In genomic region chr22:30357650-30358215, GRCh38 we compare ENCODE assay signal across 11 cellular contexts. TPM values are rescaled to one million over a fixed set of nuclear protein-coding genes. Genes with fewer than 3 reads are reported as not detected.
DNase-seq lines count a peak whose midpoint lies in the region; ATAC-seq, FAIRE-seq and TF ChIP-seq lines count a peak whose summit lies in the region.
"Had no signal": no experiment of that assay in that cellular context is flagged by ENCODE, and none has a peak within 500 bp of the region (broad histone marks: within the 10 kb centered on the region; RNA-seq: fewer than 3 reads in every experiment).

No MANE protein-coding gene starts in this region.

- H3K9me3 Mint-ChIP-seq in CD14-positive monocyte (no peaks in the 10 kb centered on the region), chondrocyte (ENCODE audit: low read depth) (no peaks in the 10 kb centered on the region)
- H3K9me3 Mint-ChIP-seq in natural killer cell treated with Interleukin-12 subunit alpha and Interleukin-12 subunit beta and Interleukin-15 and Interleukin-18, amount 100 ng/mL, for 72 hours, result no peaks in the 10 kb centered on the region

- peaks cover 14 to 18% of the 10 kb centered on the region in 2 donors for H3K36me3 Mint-ChIP-seq in CD14-positive monocyte
- peaks cover 2% of the 10 kb centered on the region for H3K36me3 Mint-ChIP-seq in chondrocyte (ENCODE audit: low read depth)
- peaks cover 9% of the 10 kb centered on the region for H3K36me3 Mint-ChIP-seq in natural killer cell treated with Interleukin-12 subunit alpha and Interleukin-12 subunit beta and Interleukin-15 and Interleukin-18, amount 100 ng/mL, for 72 hours

- no peaks in the 10 kb centered on the region for H3K27me3 ChIP-seq in Karpas-422 (ENCODE audit: low read length)

- H3K4me1 Mint-ChIP-seq in CD14-positive monocyte (peaks cover 31% of the 10 kb centered on the region), chondrocyte (ENCODE audit: low read depth) (peaks cover 37% of the 10 kb centered on the region)
- H3K4me1 Mint-ChIP-seq in natural killer cell treated with Interleukin-12 subunit alpha and Interleukin-12 subunit beta and Interleukin-15 and Interleukin-18, amount 100 ng/mL, for 72 hours (ENCODE audit: low read depth in 2 of 2), result peaks cover 37 to 49% of the 10 kb centered on the region in 2 donors

- peaks cover 25% of the 10 kb centered on the region for H4K20me1 ChIP-seq in Karpas-422 (ENCODE audit: insufficient read depth, low read depth, low read length)

- H3K9me3 ChIP-seq in Karpas-422 (ENCODE audit: low read length) (no peaks in the 10 kb centered on the region), kidney (ENCODE audit: control insufficient read depth in 1 of 2, low read length in 2 of 2) (no peaks in the 10 kb centered on the region)

- peak overlapping the region; percentile 82 for H3K4me2 ChIP-seq in Karpas-422 (ENCODE audit: low read depth, low read length, poor library complexity, severe bottlenecking)

- H3K27me3 Mint-ChIP-seq in CD14-positive monocyte (ENCODE audit: low read depth in 3 of 3) (peaks cover 1 to 20% (median 14%) of the 10 kb centered on the region in 3 donors), chondrocyte (ENCODE audit: low read depth) (no peaks in the 10 kb centered on the region)
- peaks cover 0 to 2% of the 10 kb centered on the region in 2 donors for H3K27me3 Mint-ChIP-seq in natural killer cell treated with Interleukin-12 subunit alpha and Interleukin-12 subunit beta and Interleukin-15 and Interleukin-18, amount 100 ng/mL, for 72 hours

- H3K27ac ChIP-seq in Karpas-422 (ENCODE audit: low read length) (no peak overlapping the region), kidney (ENCODE audit: low read depth in 2 of 2, low read length in 2 of 2) (no peak overlapping the region)

- TF ChIP-seq CTCF in CD14-positive monocyte (IDR thresholded peaks at IDR 0.05), result no peak
- TF ChIP-seq CTCF in chondrocyte (IDR thresholded peaks at IDR 0.05), result no peak
- TF ChIP-seq CTCF in kidney (IDR thresholded peaks at IDR 0.05; ENCODE audit: borderline replicate concordance, extremely low read depth, insufficient read depth), result no peak

- DNase-seq in CD14-positive monocyte (ENCODE audit: low spot score) (no peak), Karpas-422 (no peak), chondrocyte (ENCODE audit: low spot score) (no peak), mucosa of gallbladder (ENCODE audit: low spot score) (no peak), kidney (no peak), HUDEP-2 (lab: John Stamatoyannopoulos, UW; ENCODE audit: unreplicated experiment in 76 of 76) (no peak)
- DNase-seq in natural killer cell treated with Interleukin-12 subunit alpha and Interleukin-12 subunit beta and Interleukin-15 and Interleukin-18, amount 100 ng/mL, for 72 hours (ENCODE audit: low spot score), result no peak
- no peak for DNase-seq in central memory CD4-positive, alpha-beta T cell
- DNase-seq: activated gamma-delta T cell; stimulated activated CD4-positive, alpha-beta T cell treated with anti-CD3 and anti-CD28 coated beads, Interleukin-2, amount 100 ng/mL, for 24 hours had no signal

- no peak overlapping the region for H3K9ac ChIP-seq in Karpas-422 (ENCODE audit: low read length)
- no peak overlapping the region for H3K9ac ChIP-seq in kidney (ENCODE audit: low read length in 2 of 2)

- H3K4me1 ChIP-seq in Karpas-422 (ENCODE audit: low read length) (peaks cover 27% of the 10 kb centered on the region), kidney (ENCODE audit: control insufficient read depth in 1 of 2, insufficient read depth in 1 of 2, low read depth in 1 of 2, low read length in 2 of 2) (peaks cover 11 to 19% of the 10 kb centered on the region in 2 donors)

- no peak for FAIRE-seq in kidney (lab: Jason Lieb, UNC)
- FAIRE-seq: islet of Langerhans had no signal

- H3K9me2 ChIP-seq in Karpas-422 (replicated peaks; ENCODE audit: insufficient read depth, low read length), result no peaks in the 10 kb centered on the region

- H3K36me3 ChIP-seq in Karpas-422 (ENCODE audit: insufficient read depth, low read length) (0 out of 2 replicates have a peak, but pooled peaks cover 6% of the 10 kb centered on the region), kidney (ENCODE audit: control insufficient read depth in 1 of 2, insufficient read depth in 2 of 2, low read length in 2 of 2) (peaks cover under 1 to 4% of the 10 kb centered on the region in 2 donors)

- peaks cover 37% of the 10 kb centered on the region for H3K79me2 ChIP-seq in Karpas-422 (ENCODE audit: low read length)

- H3K27ac Mint-ChIP-seq in CD14-positive monocyte (peak overlapping the region in 6 of 7 donors; percentile 7 to 93 (median 82)), chondrocyte (ENCODE audit: unreplicated experiment) (no peak overlapping the region)
- H3K27ac Mint-ChIP-seq in natural killer cell treated with Interleukin-12 subunit alpha and Interleukin-12 subunit beta and Interleukin-15 and Interleukin-18, amount 100 ng/mL, for 72 hours, result peak overlapping the region; percentile 89 to 95

- H3K4me3 ChIP-seq in Karpas-422 (ENCODE audit: low read length) (no peak overlapping the region), kidney (ENCODE audit: low read length in 2 of 2) (peak overlapping the region in 1 of 2 donors; percentile 97)

- H3K4me3 Mint-ChIP-seq in CD14-positive monocyte (peak overlapping the region; percentile 93 to 94), chondrocyte (ENCODE audit: unreplicated experiment) (peak overlapping the region; percentile 91)
- H3K4me3 Mint-ChIP-seq in natural killer cell treated with Interleukin-12 subunit alpha and Interleukin-12 subunit beta and Interleukin-15 and Interleukin-18, amount 100 ng/mL, for 72 hours, result peak overlapping the region; percentile 89

- intact Hi-C loops in CD14-positive monocyte (cut with micrococcal nuclease), result loop anchor here in 1 of 2 donors (2.0 to 10.0 kb wide), 2 partner anchors 29 to 53 kb away; partner anchors contain the start of gene RNF215
- intact Hi-C loops in kidney (cut with DNase I), result no loop called here

- ATAC-seq in natural killer cell treated with Interleukin-12 subunit alpha and Interleukin-12 subunit beta and Interleukin-15 and Interleukin-18, amount 100 ng/mL, for 72 hours, result no peak

- H2AFZ ChIP-seq in Karpas-422 (ENCODE audit: low read length), result no peak overlapping the region

RNA-seq across cellular contexts. Expression of gene CCDC157, which starts 0.9 kb away (rescaled TPM):
- polyA plus RNA-seq in CD14-positive monocyte (under 1 TPM; 0.50 to 0.54 TPM), kidney (ENCODE audit: insufficient read depth, low read depth, low replicate concordance) (6.0 TPM)
- total RNA-seq in Karpas-422 (2014; rRNA removed; shearing (Covaris generic); ENCODE audit: low replicate concordance), result 0.69 and 0.82 TPM in 2 replicates
- total RNA-seq in chondrocyte (2.1 to 3.1 TPM (median 2.3 TPM) in 3 replicates), mucosa of gallbladder (6.5 TPM), kidney (5.1 TPM)
- 1 to 10 TPM; 3.3 to 6.8 TPM for total RNA-seq in natural killer cell treated with Interleukin-12 subunit alpha and Interleukin-12 subunit beta and Interleukin-15 and Interleukin-18, amount 100 ng/mL, for 72 hours

RNA-seq across cellular contexts. Expression of gene SF3A1, which starts 1.0 kb away (rescaled TPM):
- polyA plus RNA-seq in CD14-positive monocyte, result 10 to 100 TPM; 34.7 to 52.1 TPM
- total RNA-seq in Karpas-422 (2014; rRNA removed; shearing (Covaris generic); ENCODE audit: low replicate concordance), result 79.0 and 111 TPM in 2 replicates
- 110 to 127 TPM (median 115 TPM) in 3 replicates for total RNA-seq in chondrocyte
- 100 to 1,000 TPM; 225 to 301 TPM for total RNA-seq in natural killer cell treated with Interleukin-12 subunit alpha and Interleukin-12 subunit beta and Interleukin-15 and Interleukin-18, amount 100 ng/mL, for 72 hours
- total RNA-seq in mucosa of gallbladder, result 179 TPM
- total RNA-seq in kidney, result 179 TPM
- 23.7 TPM for polyA plus RNA-seq in kidney (ENCODE audit: insufficient read depth, low read depth, low replicate concordance)

RNA-seq across cellular contexts. Expression of gene RNF215, which starts 29.5 kb away (rescaled TPM):
- polyA plus RNA-seq in CD14-positive monocyte (under 1 TPM; 0.26 to 0.42 TPM), kidney (ENCODE audit: insufficient read depth, low read depth, low replicate concordance) (15.9 TPM)
- total RNA-seq in Karpas-422 (2014; rRNA removed; shearing (Covaris generic); ENCODE audit: low replicate concordance), result 4.0 and 16.9 TPM in 2 replicates
- total RNA-seq in chondrocyte (35.2 to 36.2 TPM (median 36.0 TPM) in 3 replicates), mucosa of gallbladder (31.2 TPM), kidney (19.7 TPM)
- total RNA-seq in natural killer cell treated with Interleukin-12 subunit alpha and Interleukin-12 subunit beta and Interleukin-15 and Interleukin-18, amount 100 ng/mL, for 72 hours, result 1 to 10 TPM; 5.2 to 7.4 TPM

RNA-seq across cellular contexts. Expression of gene TBC1D10A, which starts 31.0 kb away (rescaled TPM):
- polyA plus RNA-seq in CD14-positive monocyte (10 to 100 TPM; 13.4 to 21.8 TPM), kidney (ENCODE audit: insufficient read depth, low read depth, low replicate concordance) (31.0 TPM)
- total RNA-seq in Karpas-422 (2014; rRNA removed; shearing (Covaris generic); ENCODE audit: low replicate concordance), result 7.6 and 16.9 TPM in 2 replicates
- total RNA-seq in chondrocyte (24.3 to 28.0 TPM (median 26.9 TPM) in 3 replicates), mucosa of gallbladder (48.4 TPM), kidney (34.5 TPM)
- total RNA-seq in natural killer cell treated with Interleukin-12 subunit alpha and Interleukin-12 subunit beta and Interleukin-15 and Interleukin-18, amount 100 ng/mL, for 72 hours, result 10 to 100 TPM; 13.9 to 28.3 TPM

RNA-seq across cellular contexts. Expression of gene SEC14L2, which starts 39.1 kb away (rescaled TPM):
- polyA plus RNA-seq in CD14-positive monocyte, result under 1 TPM in 1 of 2 donors, not detected in 1; 0.03 TPM
- 8.4 and 11.6 TPM in 2 replicates for total RNA-seq in Karpas-422 (2014; rRNA removed; shearing (Covaris generic); ENCODE audit: low replicate concordance)
- total RNA-seq in chondrocyte, result 15.5 to 39.5 TPM (median 15.6 TPM) in 3 replicates
- 1 to 10 TPM in 1 of 2 donors, under 1 TPM in 1; 0.40 to 1.3 TPM for total RNA-seq in natural killer cell treated with Interleukin-12 subunit alpha and Interleukin-12 subunit beta and Interleukin-15 and Interleukin-18, amount 100 ng/mL, for 72 hours
- 35.4 TPM for total RNA-seq in mucosa of gallbladder
- 13.5 TPM for total RNA-seq in kidney
- polyA plus RNA-seq in kidney (ENCODE audit: insufficient read depth, low read depth, low replicate concordance), result 17.3 TPM
